In the genomic region with DNA sequence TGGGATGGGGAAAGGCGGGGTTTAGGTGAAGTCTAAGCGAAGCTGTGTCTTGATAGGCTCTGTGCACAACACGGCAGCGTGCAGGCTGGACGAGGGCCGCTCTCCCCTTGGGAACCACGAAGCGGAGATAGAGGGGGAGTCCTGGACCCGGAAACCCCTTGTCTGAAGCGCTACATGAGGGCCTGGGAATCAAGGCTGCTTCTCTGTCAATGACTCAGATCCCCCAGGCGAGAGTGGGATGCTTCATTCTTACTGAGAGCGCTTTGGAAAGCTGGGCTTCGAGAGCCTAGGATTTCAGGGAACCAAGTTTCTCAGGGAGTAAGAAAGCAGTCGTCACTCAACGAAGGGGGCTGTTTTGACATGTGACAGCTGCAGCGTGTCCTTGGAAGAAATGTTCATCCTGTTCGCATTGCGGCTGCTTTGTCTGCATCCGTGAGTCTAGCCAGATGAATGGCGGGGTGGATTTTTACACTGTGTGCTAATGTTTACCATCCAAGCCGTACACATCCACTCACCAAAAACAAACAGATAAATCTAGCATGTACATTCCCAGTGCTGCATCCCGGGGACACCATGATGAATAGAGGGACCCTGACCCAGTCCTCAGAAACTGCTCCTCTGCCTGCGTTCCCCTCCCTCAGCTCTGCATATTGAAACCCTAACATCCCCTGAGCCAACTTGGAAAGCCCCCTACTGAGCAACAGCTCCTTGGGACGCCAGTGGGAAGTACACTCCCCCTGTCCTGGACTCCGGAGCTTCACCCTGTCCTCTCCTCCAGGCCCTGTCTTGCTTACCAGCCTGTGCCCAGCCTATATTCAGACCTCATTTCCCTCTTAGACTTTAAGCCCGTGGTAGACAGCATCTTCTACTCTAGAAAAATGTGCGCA, we compare ENCODE assay signal across 10 cellular contexts. TPM values are rescaled to one million over a fixed set of nuclear protein-coding genes. Genes with fewer than 3 reads are reported as not detected.
DNase-seq lines count a peak whose midpoint lies in the region; ATAC-seq and TF ChIP-seq lines count a peak whose summit lies in the region.
"Had no signal": no experiment of that assay in that cellular context is flagged by ENCODE, and none has a peak within 500 bp of the region (broad histone marks: within the 10 kb centered on the region; RNA-seq: fewer than 3 reads in every experiment).

No MANE protein-coding gene starts in this region.

- H3K27ac Mint-ChIP-seq in activated naive CD8-positive, alpha-beta T cell treated with anti-CD3 and anti-CD28 coated beads, Interleukin-2, amount 10 ng/mL, durations not matched to agents 7 days and 5 days = peak overlapping the region; percentile 62
- no peak overlapping the region for H3K27ac Mint-ChIP-seq in glutamatergic neuron (ENCODE audit: unreplicated experiment)
- H3K27ac Mint-ChIP-seq: CD4-positive, CD25-positive, alpha-beta regulatory T cell had no signal

- H3K36me3 ChIP-seq in H7 (replicated peaks; ENCODE audit: control insufficient read depth, insufficient read depth, low read length) = no peaks in the 10 kb centered on the region
- no peaks in the 10 kb centered on the region for H3K36me3 ChIP-seq in BE2C

- POLR2A ChIA-PET in activated naive CD8-positive, alpha-beta T cell treated with anti-CD3 and anti-CD28 coated beads, Interleukin-2, amount 10 ng/mL, durations not matched to agents 7 days and 5 days (lab: Charles Lee) = interaction anchor here (0.7 to 4.6 kb wide), 7 partner anchors 9 to 51 kb away, joined by 3 to 34 read pairs (median 4); partner anchors contain the start of genes AURKA, CASS4 and CSTF1

- peaks cover 35% of the 10 kb centered on the region for H3K4me1 Mint-ChIP-seq in activated naive CD8-positive, alpha-beta T cell treated with anti-CD3 and anti-CD28 coated beads, Interleukin-2, amount 10 ng/mL, durations not matched to agents 7 days and 5 days
- no peaks in the 10 kb centered on the region for H3K4me1 Mint-ChIP-seq in glutamatergic neuron (ENCODE audit: low read depth, unreplicated experiment)

- H3K9me3 Mint-ChIP-seq in activated naive CD8-positive, alpha-beta T cell treated with anti-CD3 and anti-CD28 coated beads, Interleukin-2, amount 10 ng/mL, durations not matched to agents 7 days and 5 days = no peaks in the 10 kb centered on the region
- H3K9me3 Mint-ChIP-seq in glutamatergic neuron (ENCODE audit: unreplicated experiment) = no peaks in the 10 kb centered on the region

- no peaks in the 10 kb centered on the region for H3K4me1 ChIP-seq in BE2C

- H3K9me3 ChIP-seq in BE2C = no peaks in the 10 kb centered on the region

- H3K36me3 Mint-ChIP-seq in activated naive CD8-positive, alpha-beta T cell treated with anti-CD3 and anti-CD28 coated beads, Interleukin-2, amount 10 ng/mL, durations not matched to agents 7 days and 5 days = peaks cover 45% of the 10 kb centered on the region
- no peaks in the 10 kb centered on the region for H3K36me3 Mint-ChIP-seq in glutamatergic neuron (ENCODE audit: unreplicated experiment)

- H3K27me3 ChIP-seq in H7 (ENCODE audit: control insufficient read depth, insufficient read depth, low read length) = peaks cover 2% of the 10 kb centered on the region; the same call in 1 of the 2 replicates
- no peaks in the 10 kb centered on the region for H3K27me3 ChIP-seq in BE2C

- DNase-seq in AG08396 (ENCODE audit: low spot score) (peak; percentile 26), H7 (peak; percentile 36), left kidney (ENCODE audit: low read depth, low spot score) (peak; percentile 72), OCI-M2 (lab: John Stamatoyannopoulos, UW; ENCODE audit: unreplicated experiment) (no peak), glutamatergic neuron (no peak), BE2C (no peak)
- no peak for DNase-seq in activated naive CD8-positive, alpha-beta T cell treated with anti-CD3 and anti-CD28 coated beads, Interleukin-2, amount 10 ng/mL, durations not matched to agents 7 days and 5 days
- DNase-seq: CD4-positive, CD25-positive, alpha-beta regulatory T cell; T-helper 2 cell had no signal

- H3K4me3 ChIP-seq in H7 (ENCODE audit: insufficient read depth, low read depth, low read length) (no peak overlapping the region), BE2C (ENCODE audit: low read depth, low read length) (no peak overlapping the region)

- TF ChIP-seq CTCF in glutamatergic neuron (IDR thresholded peaks at IDR 0.05; ENCODE audit: partially characterized antibody, unreplicated experiment) = no peak
- TF ChIP-seq CTCF in BE2C (IDR thresholded peaks at IDR 0.05; ENCODE audit: low read depth, low read length) = no peak

- no peak overlapping the region for H3K4me3 Mint-ChIP-seq in activated naive CD8-positive, alpha-beta T cell treated with anti-CD3 and anti-CD28 coated beads, Interleukin-2, amount 10 ng/mL, durations not matched to agents 7 days and 5 days
- H3K4me3 Mint-ChIP-seq in glutamatergic neuron (ENCODE audit: unreplicated experiment) = no peak overlapping the region
- H3K4me3 Mint-ChIP-seq: CD4-positive, CD25-positive, alpha-beta regulatory T cell had no signal

- no peaks in the 10 kb centered on the region for H3K27me3 Mint-ChIP-seq in activated naive CD8-positive, alpha-beta T cell treated with anti-CD3 and anti-CD28 coated beads, Interleukin-2, amount 10 ng/mL, durations not matched to agents 7 days and 5 days
- no peaks in the 10 kb centered on the region for H3K27me3 Mint-ChIP-seq in glutamatergic neuron (ENCODE audit: unreplicated experiment)
- H3K27me3 Mint-ChIP-seq: CD4-positive, CD25-positive, alpha-beta regulatory T cell had no signal

- ATAC-seq in activated naive CD8-positive, alpha-beta T cell treated with anti-CD3 and anti-CD28 coated beads, Interleukin-2, amount 10 ng/mL, durations not matched to agents 7 days and 5 days (ENCODE audit: low read depth) = no peak
- no peak for ATAC-seq in GM19395 (IDR thresholded peaks at IDR 0.05; ENCODE audit: unreplicated experiment)

RNA-seq across cellular contexts. Expression of gene RTF2, which starts 24.5 kb away (rescaled TPM):
- 59.7 and 60.8 TPM in 2 replicates for total RNA-seq in H7 (2014; rRNA removed; shearing (Covaris generic))
- total RNA-seq in activated naive CD8-positive, alpha-beta T cell treated with anti-CD3 and anti-CD28 coated beads, Interleukin-2, amount 10 ng/mL, durations not matched to agents 7 days and 5 days = 100 to 1,000 TPM in 1 of 2 experiments, 10 to 100 TPM in 1; 99.8 to 101 TPM
- 66.3 TPM for total RNA-seq in glutamatergic neuron (ENCODE audit: unreplicated experiment)
- 237 TPM for polyA plus RNA-seq in BE2C (2012; ENCODE audit: insufficient read depth, insufficient read length, low read depth)

RNA-seq across cellular contexts. Expression of gene CASS4, which starts 31.8 kb away (rescaled TPM):
- not detected in 2 replicates for total RNA-seq in H7 (2014; rRNA removed; shearing (Covaris generic))
- total RNA-seq in activated naive CD8-positive, alpha-beta T cell treated with anti-CD3 and anti-CD28 coated beads, Interleukin-2, amount 10 ng/mL, durations not matched to agents 7 days and 5 days = 10 to 100 TPM; 14.2 to 18.7 TPM
- not detected for total RNA-seq in glutamatergic neuron (ENCODE audit: unreplicated experiment)
- polyA plus RNA-seq in BE2C (2012; ENCODE audit: insufficient read depth, insufficient read length, low read depth) = 0.25 TPM

RNA-seq across cellular contexts. Expression of gene CSTF1, which starts 51.5 kb away (rescaled TPM):
- total RNA-seq in H7 (2014; rRNA removed; shearing (Covaris generic)) = 71.1 and 100 TPM in 2 replicates
- 10 to 100 TPM; 55.7 to 58.3 TPM for total RNA-seq in activated naive CD8-positive, alpha-beta T cell treated with anti-CD3 and anti-CD28 coated beads, Interleukin-2, amount 10 ng/mL, durations not matched to agents 7 days and 5 days
- total RNA-seq in glutamatergic neuron (ENCODE audit: unreplicated experiment) = 25.6 TPM
- 48.3 TPM for polyA plus RNA-seq in BE2C (2012; ENCODE audit: insufficient read depth, insufficient read length, low read depth)

RNA-seq across cellular contexts. Expression of gene AURKA, which starts 51.9 kb away (rescaled TPM):
- 158 and 160 TPM in 2 replicates for total RNA-seq in H7 (2014; rRNA removed; shearing (Covaris generic))
- total RNA-seq in activated naive CD8-positive, alpha-beta T cell treated with anti-CD3 and anti-CD28 coated beads, Interleukin-2, amount 10 ng/mL, durations not matched to agents 7 days and 5 days = 10 to 100 TPM; 52.4 to 60.1 TPM
- 12.4 TPM for total RNA-seq in glutamatergic neuron (ENCODE audit: unreplicated experiment)
- 10.9 TPM for polyA plus RNA-seq in BE2C (2012; ENCODE audit: insufficient read depth, insufficient read length, low read depth)

Comparison
In these comparisons a context has a peak if more than half of its experiments do, and no peak if none do; other contexts are left out.
1. DNase-seq: peak in AG08396 (single experiment), H7 (single experiment) and left kidney (single experiment); none in activated naive CD8-positive, alpha-beta T cell treated with anti-CD3 and anti-CD28 coated beads, Interleukin-2, amount 10 ng/mL, durations not matched to agents 7 days and 5 days (single experiment), OCI-M2 (single experiment), glutamatergic neuron (single experiment) and BE2C (single experiment).
2. RNA of gene CASS4, which starts 31.8 kb away (total RNA-seq): 14.2 to 18.7 TPM in activated naive CD8-positive, alpha-beta T cell treated with anti-CD3 and anti-CD28 coated beads, Interleukin-2, amount 10 ng/mL, durations not matched to agents 7 days and 5 days; not detected in H7 and not detected in glutamatergic neuron (single experiment); every median in the first group is over 10 times any median in the second.